Comparison of ENCODE assay signal across 7 cellular contexts in the genomic region with DNA sequence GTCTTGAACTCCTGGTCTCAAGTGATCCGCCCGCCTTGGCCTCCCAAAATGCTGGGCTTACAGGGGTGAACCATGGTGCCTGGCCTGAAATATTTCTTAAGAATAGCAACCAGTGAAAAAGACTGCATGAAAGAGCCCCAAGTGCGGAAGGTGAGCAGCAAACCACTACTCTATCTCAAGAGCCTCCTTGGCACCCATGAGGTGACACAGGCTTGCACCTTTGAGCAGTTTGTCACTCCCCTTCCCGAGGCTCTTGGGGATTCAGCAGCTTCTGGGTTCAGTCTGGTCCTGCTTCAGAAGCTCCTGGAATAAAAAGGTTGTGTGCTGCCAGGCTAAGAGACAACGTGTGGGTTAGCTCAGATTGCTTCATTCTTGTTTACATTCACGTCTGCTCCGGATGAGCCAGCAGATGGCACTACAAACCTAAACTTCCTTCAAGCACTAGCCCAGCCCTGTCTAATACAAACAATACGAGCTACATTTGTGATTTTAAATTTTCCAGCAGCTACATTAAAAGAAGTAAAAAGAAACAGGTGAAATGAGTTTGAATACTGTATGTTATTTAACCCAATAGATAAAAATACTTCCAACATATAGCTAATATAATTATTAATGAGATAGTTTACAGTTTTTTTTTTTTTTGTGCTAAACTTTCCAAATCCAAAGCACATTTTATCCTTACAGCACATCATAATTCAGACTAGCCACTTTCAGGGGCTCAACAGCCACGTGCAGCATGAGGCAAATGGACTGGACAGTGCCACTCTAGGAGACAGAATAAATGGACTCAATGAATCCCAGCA.
DNase-seq lines count a peak whose midpoint lies in the region; ATAC-seq and TF ChIP-seq lines count a peak whose summit lies in the region.

No MANE protein-coding gene starts in this region.

- peak; percentile 82 for DNase-seq in GM13977 (ENCODE audit: low spot score)
- peak; percentile 84 for DNase-seq in NCI-H2171 treated with DMSO at 0.1 percent for 48 hours (lab: John Stamatoyannopoulos, UW)
- DNase-seq in T47D (ENCODE audit: low read depth in 1 of 2, low spot score in 1 of 2), result peak; percentile 72 to 83
- peak; percentile 91 for DNase-seq in iris pigment epithelial cell (ENCODE audit: low read depth)
- peak; percentile 30 to 57 for DNase-seq in stimulated activated CD4-positive, alpha-beta T cell treated with anti-CD3 and anti-CD28 coated beads, Interleukin-1b, Interleukin-23, amount 100 ng/mL, for 4 hours (ENCODE audit: low read depth in 2 of 2)

- in situ Hi-C loops in GM13977 (cut with MboI; ENCODE audit: low pct_unique_long_range_greater_than_20kb, low sequenced_read_pairs, unreplicated experiment), result loop anchor here (10.0 kb wide), 1 partner anchor 534 kb away; no protein-coding TSS in a partner anchor
- in situ Hi-C loops in T47D (cut with HindIII; ENCODE audit: low pct_unique_long_range_greater_than_20kb, low sequenced_read_pairs), result no loop called here

- ATAC-seq in HG03025 (IDR thresholded peaks at IDR 0.05; ENCODE audit: low FRiP score, unreplicated experiment), result peak; percentile 72

- TF ChIP-seq CTCF in GM13977 (IDR thresholded peaks at IDR 0.05; ENCODE audit: extremely low read depth, insufficient read depth, missing control alignments), result peak; percentile 84
- peak; percentile 78 for TF ChIP-seq CTCF in VCaP (conservative IDR thresholded peaks at IDR 0.05)

- peak overlapping the region; percentile 98 for H3K27ac ChIP-seq in VCaP

Comparison
In these comparisons a context has a peak if more than half of its experiments do, and no peak if none do; other contexts are left out.
1. Peak in every context shown above with its lines: DNase-seq, ATAC-seq and H3K27ac ChIP-seq.